Comparison of ENCODE assay signal across 19 cellular contexts in the genomic region with DNA sequence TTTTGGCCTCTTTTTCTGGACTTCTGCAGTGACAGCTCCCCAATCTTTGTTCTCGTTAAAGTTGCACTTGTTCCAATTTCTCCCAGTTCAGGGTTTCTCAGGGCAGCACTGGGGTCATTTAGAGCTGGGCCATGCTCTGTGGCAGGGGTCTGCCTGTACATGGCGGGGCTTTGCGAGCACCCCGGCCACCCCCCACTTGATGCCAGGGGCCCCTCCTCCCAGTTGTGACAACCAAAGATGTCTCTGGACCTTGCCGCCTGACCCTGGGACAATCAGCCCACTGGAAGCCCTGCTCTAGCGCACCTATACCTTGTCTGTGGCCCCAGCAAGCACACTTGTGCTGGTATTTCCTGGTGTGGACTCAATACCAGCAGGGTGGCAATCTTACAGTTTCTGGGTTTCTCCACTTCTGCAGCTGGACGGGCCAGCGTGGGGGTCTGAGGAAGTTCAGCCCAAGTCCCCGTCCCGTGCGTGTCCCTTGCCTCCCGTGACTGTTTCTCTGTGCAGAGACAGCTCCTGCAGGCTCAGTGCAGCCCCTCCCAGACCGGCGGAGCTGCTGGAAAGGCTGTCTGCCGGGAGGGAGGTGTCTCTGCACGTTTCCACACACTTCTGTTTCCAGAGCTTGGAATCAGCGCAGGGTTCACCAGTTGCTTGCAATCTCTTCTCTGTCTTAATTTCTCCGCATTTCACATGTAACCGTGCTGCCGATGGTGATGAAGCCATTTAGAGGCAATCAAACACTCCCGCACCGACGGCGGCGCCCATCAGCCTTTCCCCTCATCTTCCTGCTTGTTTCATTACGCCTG.
"Had no signal": no experiment of that assay in that cellular context is flagged by ENCODE, and none has a peak within 500 bp of the region (broad histone marks: within the 10 kb centered on the region; RNA-seq: fewer than 3 reads in every experiment).

No MANE protein-coding gene starts in this region.

- H3K9me3 Mint-ChIP-seq: activated CD4-positive, alpha-beta memory T cell treated with anti-CD3 and anti-CD28 coated beads for 36 hours; activated naive CD4-positive, alpha-beta T cell treated with anti-CD3 and anti-CD28 coated beads for 36 hours; activated naive CD8-positive, alpha-beta T cell treated with anti-CD3 and anti-CD28 coated beads, Interleukin-2, amount 50 U/mL, for 24 hours; dendritic cell treated with granulocyte-macrophage colony-stimulating factor and Interleukin-4, amounts not matched to agents 40 ng/mL and 50 ng/mL, for 4 days; memory B cell; T-helper 1 cell treated with Interleukin-12 subunit alpha and Interleukin-12 subunit beta and Interleukin-4 antibody, amounts not matched to agents 30 μg/mL and 1 μg/mL, for 36 hours; type B pancreatic cell had no signal

- H3K36me3 ChIP-seq: cardiac muscle cell, thoracic aorta, vagina had no signal

- H3K27ac ChIP-seq: body of pancreas, cardiac muscle cell, thoracic aorta, vagina had no signal

- H3K4me1 ChIP-seq: body of pancreas, vagina had no signal

- H3K27ac Mint-ChIP-seq: activated CD4-positive, alpha-beta memory T cell treated with anti-CD3 and anti-CD28 coated beads for 36 hours; activated naive CD4-positive, alpha-beta T cell treated with anti-CD3 and anti-CD28 coated beads for 36 hours; activated naive CD8-positive, alpha-beta T cell treated with anti-CD3 and anti-CD28 coated beads, Interleukin-2, amount 50 U/mL, for 24 hours; dendritic cell treated with granulocyte-macrophage colony-stimulating factor and Interleukin-4, amounts not matched to agents 40 ng/mL and 50 ng/mL, for 4 days; memory B cell; T-helper 1 cell treated with Interleukin-12 subunit alpha and Interleukin-12 subunit beta and Interleukin-4 antibody, amounts not matched to agents 30 μg/mL and 1 μg/mL, for 36 hours; type B pancreatic cell had no signal

- H3K9me3 ChIP-seq: body of pancreas, thoracic aorta, vagina had no signal

- H3K27me3 ChIP-seq: body of pancreas, cardiac muscle cell, vagina had no signal

- ATAC-seq: activated naive CD8-positive, alpha-beta T cell treated with anti-CD3 and anti-CD28 coated beads, Interleukin-2, amount 50 U/mL, for 24 hours; body of pancreas had no signal

- H3K36me3 Mint-ChIP-seq: activated CD4-positive, alpha-beta memory T cell treated with anti-CD3 and anti-CD28 coated beads for 36 hours; memory B cell; type B pancreatic cell had no signal

- H3K4me3 Mint-ChIP-seq: activated CD4-positive, alpha-beta memory T cell treated with anti-CD3 and anti-CD28 coated beads for 36 hours; activated naive CD4-positive, alpha-beta T cell treated with anti-CD3 and anti-CD28 coated beads for 36 hours; activated naive CD8-positive, alpha-beta T cell treated with anti-CD3 and anti-CD28 coated beads, Interleukin-2, amount 50 U/mL, for 24 hours; dendritic cell treated with granulocyte-macrophage colony-stimulating factor and Interleukin-4, amounts not matched to agents 40 ng/mL and 50 ng/mL, for 4 days; memory B cell; T-helper 1 cell treated with Interleukin-12 subunit alpha and Interleukin-12 subunit beta and Interleukin-4 antibody, amounts not matched to agents 30 μg/mL and 1 μg/mL, for 36 hours; type B pancreatic cell had no signal

- DNase-seq: activated CD4-positive, alpha-beta memory T cell treated with anti-CD3 and anti-CD28 coated beads for 36 hours; activated CD4-positive, alpha-beta T cell treated with anti-CD3 and anti-CD28 coated beads for 4 hours; activated CD4-positive, CD25-positive, alpha-beta regulatory T cell; activated naive CD4-positive, alpha-beta T cell treated with anti-CD3 and anti-CD28 coated beads for 36 hours; activated naive CD8-positive, alpha-beta T cell treated with anti-CD3 and anti-CD28 coated beads, Interleukin-2, amount 50 U/mL, for 24 hours; activated T-cell treated with anti-CD3 and anti-CD28 coated beads, Interleukin-2, amount 50 U/mL, for 48 hours; body of pancreas; effector CD4-positive, alpha-beta T cell; erythroblast; foreskin fibroblast; stimulated activated CD4-positive, alpha-beta T cell treated with anti-CD3 and anti-CD28 coated beads, Interleukin-4, amount 100 ng/mL, for 24 hours; stimulated activated naive CD4-positive, alpha-beta T cell treated with Interleukin-2 at 50 U/mL for 16 hours had no signal

- H3K4me1 Mint-ChIP-seq: activated naive CD8-positive, alpha-beta T cell treated with anti-CD3 and anti-CD28 coated beads, Interleukin-2, amount 50 U/mL, for 24 hours; memory B cell had no signal

- H3K4me3 ChIP-seq: body of pancreas, cardiac muscle cell, thoracic aorta, vagina had no signal
